ENCODE assay signal across 1 cellular context in genomic region chr10:62358151-62358550, GRCh38. TPM values are rescaled to one million over a fixed set of nuclear protein-coding genes. Genes with fewer than 3 reads are reported as not detected.
"Had no signal": no experiment of that assay in that cellular context is flagged by ENCODE, and none has a peak within 500 bp of the region (broad histone marks: within the 10 kb centered on the region; RNA-seq: fewer than 3 reads in every experiment).

No MANE protein-coding gene starts in this region.

RNA-seq across cellular contexts. Expression of gene ZNF365, which starts 16.0 kb away (rescaled TPM):
- total RNA-seq: H7 had no signal
